In genomic region chr1:203323587-203323986, GRCh38 we compare ENCODE assay signal across 13 cellular contexts. TPM values are rescaled to one million over a fixed set of nuclear protein-coding genes. Genes with fewer than 3 reads are reported as not detected.
DNase-seq lines count a peak whose midpoint lies in the region; ATAC-seq, FAIRE-seq and TF ChIP-seq lines count a peak whose summit lies in the region.
"Had no signal": no experiment of that assay in that cellular context is flagged by ENCODE, and none has a peak within 500 bp of the region (broad histone marks: within the 10 kb centered on the region; RNA-seq: fewer than 3 reads in every experiment).

No MANE protein-coding gene starts in this region.

- H3K9ac ChIP-seq in SU-DHL-6 (ENCODE audit: low read length), result peak overlapping the region; percentile 56

- H3K27ac Mint-ChIP-seq in endothelial cell (ENCODE audit: unreplicated experiment), result peak overlapping the region; percentile 91
- H3K27ac Mint-ChIP-seq: H9, WTC11 had no signal

- H3K9me3 Mint-ChIP-seq in endothelial cell (ENCODE audit: unreplicated experiment), result no peaks in the 10 kb centered on the region
- H3K9me3 Mint-ChIP-seq: H9, WTC11 had no signal

- peaks cover 5% of the 10 kb centered on the region for H3K36me3 Mint-ChIP-seq in endothelial cell (ENCODE audit: low read depth, unreplicated experiment)
- H3K36me3 Mint-ChIP-seq: WTC11 had no signal

- peaks cover 83% of the 10 kb centered on the region for H3K4me1 Mint-ChIP-seq in endothelial cell (ENCODE audit: unreplicated experiment)

- no peaks in the 10 kb centered on the region for H3K79me2 ChIP-seq in SU-DHL-6 (ENCODE audit: insufficient read depth, low read length)

- DNase-seq in NCI-H2029 treated with DMSO at 0.1 percent for 48 hours (lab: John Stamatoyannopoulos, UW) (peak; percentile 26), NCI-H2029 (lab: John Stamatoyannopoulos, UW) (no peak), endothelial cell (ENCODE audit: low spot score) (no peak), kidney tubule cell (ENCODE audit: low spot score) (no peak), GM12892 (ENCODE audit: insufficient read length) (no peak)
- DNase-seq: 8988T, H9, NCI-H1105 treated with DMSO at 0.1 percent for 48 hours had no signal

- no peaks in the 10 kb centered on the region for H3K9me2 ChIP-seq in SU-DHL-6 (replicated peaks; ENCODE audit: insufficient read depth, low read length)

- peak overlapping the region; percentile 96 for H3K27ac ChIP-seq in SU-DHL-6 (ENCODE audit: low read depth, low read length)
- peak overlapping the region in 19 of 21 experiments; percentile 38 to 98 (median 71) for H3K27ac ChIP-seq in skin epidermis

- H3K27me3 ChIP-seq in SU-DHL-6 (ENCODE audit: low read length), result no peaks in the 10 kb centered on the region

- peak overlapping the region; percentile 40 for H3K4me3 Mint-ChIP-seq in endothelial cell (ENCODE audit: unreplicated experiment)
- H3K4me3 Mint-ChIP-seq: H9, WTC11 had no signal

- ATAC-seq in GM19351 (IDR thresholded peaks at IDR 0.05; ENCODE audit: unreplicated experiment), result no peak
- ATAC-seq: WTC11 had no signal

- H4K20me1 ChIP-seq in SU-DHL-6 (ENCODE audit: low read depth, low read length), result no peaks in the 10 kb centered on the region

- FAIRE-seq in GM12892 (lab: Jason Lieb, UNC), result no peak
- FAIRE-seq: astrocyte had no signal

- no peaks in the 10 kb centered on the region for H3K36me3 ChIP-seq in SU-DHL-6 (ENCODE audit: low read length)

- no peak for TF ChIP-seq POLR2A in GM12892 (IDR thresholded peaks at IDR 0.05; ENCODE audit: low read depth, low read length)

- peaks cover 11% of the 10 kb centered on the region for H3K27me3 Mint-ChIP-seq in endothelial cell (ENCODE audit: unreplicated experiment)

- TF ChIP-seq CTCF in SU-DHL-6 (IDR thresholded peaks at IDR 0.05; ENCODE audit: insufficient read depth, low read length, poor library complexity, severe bottlenecking), result no peak
- TF ChIP-seq CTCF in endothelial cell (IDR thresholded peaks at IDR 0.05; ENCODE audit: unreplicated experiment), result no peak

- peaks cover 51% of the 10 kb centered on the region for H3F3A ChIP-seq in SU-DHL-6 (ENCODE audit: insufficient read depth)

- H3K4me3 ChIP-seq in SU-DHL-6 (ENCODE audit: insufficient read depth, low read length, poor library complexity, severe bottlenecking) (no peak overlapping the region), skin epidermis (no peak overlapping the region)

- no peak overlapping the region for H2AFZ ChIP-seq in SU-DHL-6 (ENCODE audit: low read depth, low read length, severe bottlenecking)

- peak overlapping the region; percentile 96 for H3K4me2 ChIP-seq in SU-DHL-6 (ENCODE audit: low read depth, low read length, poor library complexity, severe bottlenecking)

- H3K9me3 ChIP-seq in SU-DHL-6 (ENCODE audit: insufficient read depth, low read length), result no peaks in the 10 kb centered on the region

RNA-seq across cellular contexts. Expression of gene BTG2, which starts 18.3 kb away (rescaled TPM):
- 80.0 TPM for total RNA-seq in endothelial cell (ENCODE audit: unreplicated experiment)
- 58.2 TPM for polyA plus RNA-seq in GM12892 (2012; ENCODE audit: missing spikeins)

RNA-seq across cellular contexts. Expression of gene FMOD, which starts 27.3 kb away (rescaled TPM):
- not detected for total RNA-seq in endothelial cell (ENCODE audit: unreplicated experiment)
- polyA plus RNA-seq in GM12892 (2012; ENCODE audit: missing spikeins), result 0.13 TPM
- total RNA-seq: astrocyte, H9 had no signal
